21 cellular contexts compared by ENCODE assay signal in the genomic region with DNA sequence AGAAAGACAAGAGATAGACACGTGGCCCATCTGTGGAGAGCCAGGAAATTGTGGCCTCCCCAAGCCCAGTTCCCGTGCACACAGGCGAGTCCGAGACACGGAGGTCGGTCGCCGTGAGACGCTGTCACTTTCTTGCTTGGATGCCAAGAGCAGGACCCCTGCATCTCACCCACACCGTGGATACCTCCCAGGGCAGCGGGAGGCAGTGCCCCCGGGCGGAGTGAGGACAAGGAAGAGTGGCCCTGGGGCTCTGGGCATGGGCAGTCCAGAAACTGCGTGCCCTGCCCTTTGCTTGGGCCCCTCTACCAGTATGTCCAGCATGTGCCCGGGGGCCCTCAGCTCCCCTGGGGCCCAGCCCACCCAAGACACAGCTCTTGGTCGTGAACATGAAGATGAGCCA.
"Had no signal": no experiment of that assay in that cellular context is flagged by ENCODE, and none has a peak within 500 bp of the region (broad histone marks: within the 10 kb centered on the region; RNA-seq: fewer than 3 reads in every experiment).

No MANE protein-coding gene starts in this region.

- H3K36me3 ChIP-seq: MG63, SJCRH30 had no signal

- DNase-seq: IMR-90, Karpas-422, KG1, MG63, NCI-H1092 treated with DMSO at 0.1 percent for 48 hours, NCI-H1436, NCI-H187, NCI-H2029, NCI-H2081 treated with DMSO at 0.1 percent for 48 hours, NCI-H2171, NCI-H226, NCI-H446, NCI-H510A, NCI-H524 treated with DMSO at 0.1 percent for 48 hours, NCI-H69, NCI-H774, RPMI8226, SHP77 treated with DMSO at 0.1 percent for 48 hours, SJCRH30 had no signal

- FAIRE-seq: RCC 7860 had no signal

- H3K4me3 ChIP-seq: MG63, SJCRH30 had no signal

- H3K4me1 ChIP-seq: SJCRH30 had no signal

- ATAC-seq: SK-N-SH treated with all-trans-retinoic acid at 6 μM for 48 hours had no signal

- H3K27me3 ChIP-seq: MG63, SJCRH30 had no signal

- H3K27ac ChIP-seq: SJCRH30 had no signal

- H3K9me3 ChIP-seq: MG63, SJCRH30 had no signal
